ENCODE assay signal across 8 cellular contexts in the genomic region with DNA sequence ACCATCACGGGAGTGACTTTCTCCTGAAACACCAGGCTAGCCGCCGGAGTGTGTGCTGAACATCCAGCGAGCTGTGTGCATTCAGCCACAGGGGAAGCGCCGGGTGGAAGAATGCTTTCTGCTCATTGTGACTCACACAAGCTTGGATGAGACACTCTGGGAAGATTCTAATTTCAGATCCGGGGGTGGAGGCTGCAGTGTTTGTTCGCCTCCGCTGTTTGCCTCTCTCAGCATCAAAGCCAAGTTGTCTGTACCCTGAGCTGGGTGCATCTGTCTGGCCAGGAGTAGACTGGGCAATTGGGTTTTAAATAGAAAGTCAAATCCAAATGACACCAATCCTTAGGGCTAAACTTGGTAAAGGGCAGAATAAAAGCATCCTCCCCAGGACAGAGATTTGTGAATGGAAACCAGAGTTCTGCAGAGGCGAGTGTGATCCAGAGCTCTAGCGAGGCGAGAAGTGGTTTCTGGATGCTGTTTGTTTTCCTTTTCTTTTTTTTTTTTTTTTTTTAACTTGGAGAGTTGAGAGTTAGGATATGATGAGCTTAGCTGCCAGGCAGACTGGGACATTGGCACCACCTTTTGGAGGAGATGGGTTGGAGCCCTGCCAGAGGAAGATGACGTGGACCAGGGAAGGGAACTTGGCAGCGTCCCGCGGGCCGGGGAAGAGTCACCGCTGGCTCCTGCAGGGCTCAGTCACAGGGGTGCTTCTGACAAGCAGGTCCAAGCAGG.
A peak's percentile ranks its signal among the peaks of the same experiment; 100 is the strongest.
DNase-seq lines count a peak whose midpoint lies in the region; ATAC-seq and TF ChIP-seq lines count a peak whose summit lies in the region.

No MANE protein-coding gene starts in this region.

- H3K4me3 ChIP-seq in fibroblast of mammary gland (ENCODE audit: control insufficient read depth, low read depth, low read length): peak overlapping the region; percentile 17

- peak; percentile 84 for ATAC-seq in omental fat pad (ENCODE audit: low FRiP score)
- ATAC-seq in HG03442 (IDR thresholded peaks at IDR 0.05; ENCODE audit: unreplicated experiment): no peak
- no peak for ATAC-seq in GM21526 (IDR thresholded peaks at IDR 0.05; ENCODE audit: low FRiP score, unreplicated experiment)

- in situ Hi-C loops in Caki2 (cut with HindIII; ENCODE audit: low pct_unique_long_range_greater_than_20kb, low sequenced_read_pairs): no loop called here

- TF ChIP-seq CTCF in fibroblast of mammary gland (conservative IDR thresholded peaks at IDR 0.05; ENCODE audit: control insufficient read depth, insufficient read depth, low read depth, low read length) (no peak), omental fat pad (IDR thresholded peaks at IDR 0.05) (no peak)

- DNase-seq in Caki2 (ENCODE audit: low read depth) (peak; percentile 63), NCI-H345 treated with DMSO at 0.1 percent for 48 hours (lab: John Stamatoyannopoulos, UW; ENCODE audit: unreplicated experiment) (peak; percentile 38), fibroblast of mammary gland (ENCODE audit: low read depth) (peak; percentile 93), omental fat pad (ENCODE audit: low spot score) (no peak), NCI-H748 treated with DMSO at 0.1 percent for 48 hours (lab: John Stamatoyannopoulos, UW) (no peak), NCI-H146 (lab: John Stamatoyannopoulos, UW) (no peak)

Comparison
In these comparisons a context has a peak if more than half of its experiments do, and no peak if none do; other contexts are left out.
1. DNase-seq: peak in Caki2 (single experiment), NCI-H345 treated with DMSO at 0.1 percent for 48 hours (single experiment) and fibroblast of mammary gland (single experiment); none in omental fat pad (single experiment), NCI-H748 treated with DMSO at 0.1 percent for 48 hours (single experiment) and NCI-H146 (single experiment).